ENCODE assay signal across 1 cellular context in the genomic region with DNA sequence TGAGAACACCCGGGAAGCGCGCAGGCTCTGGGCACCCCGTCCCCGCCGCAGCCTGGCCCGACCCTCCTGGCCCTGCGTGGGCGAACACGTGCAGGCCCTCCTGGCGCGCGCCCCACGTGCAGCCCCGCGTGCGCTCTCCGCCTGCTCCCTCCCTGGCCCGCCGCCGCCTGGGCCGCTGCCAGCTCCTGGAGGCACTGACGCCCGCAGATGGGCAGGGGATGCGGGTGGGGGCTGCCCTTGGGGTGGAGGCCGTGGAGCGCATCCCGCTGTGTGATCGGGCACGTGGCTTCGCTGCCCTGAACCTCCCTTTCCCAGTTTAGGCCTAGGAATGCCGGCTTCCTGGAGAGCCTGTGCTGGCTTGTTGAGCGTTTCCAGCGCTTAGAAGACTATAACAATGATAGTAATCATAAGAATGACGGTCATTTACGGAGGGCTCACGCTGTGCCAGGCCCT.
TF ChIP-seq lines count a peak whose summit lies in the region.

No MANE protein-coding gene starts in this region.

TF ChIP-seq in H1, 55 proteins besides CTCF, POLR2A, EP300 and RAD21 (continued from another document):
- TF ChIP-seq, protein P1, sequence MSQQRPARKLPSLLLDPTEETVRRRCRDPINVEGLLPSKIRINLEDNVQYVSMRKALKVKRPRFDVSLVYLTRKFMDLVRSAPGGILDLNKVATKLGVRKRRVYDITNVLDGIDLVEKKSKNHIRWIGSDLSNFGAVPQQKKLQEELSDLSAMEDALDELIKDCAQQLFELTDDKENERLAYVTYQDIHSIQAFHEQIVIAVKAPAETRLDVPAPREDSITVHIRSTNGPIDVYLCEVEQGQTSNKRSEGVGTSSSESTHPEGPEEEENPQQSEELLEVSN (IDR thresholded peaks at IDR 0.05): peak; percentile 85
- TF ChIP-seq KDM1A (IDR thresholded peaks at IDR 0.05; ENCODE audit: borderline replicate concordance, low read length): no peak
- 0 out of 2 replicates have a peak, but pooled peaks have one; percentile 41 for TF ChIP-seq TEAD4 (IDR thresholded peaks at IDR 0.05; ENCODE audit: low read depth, low read length)
TF ChIP-seq in H1: peak in this region for 3.
